8 cellular contexts compared by ENCODE assay signal in the genomic region with DNA sequence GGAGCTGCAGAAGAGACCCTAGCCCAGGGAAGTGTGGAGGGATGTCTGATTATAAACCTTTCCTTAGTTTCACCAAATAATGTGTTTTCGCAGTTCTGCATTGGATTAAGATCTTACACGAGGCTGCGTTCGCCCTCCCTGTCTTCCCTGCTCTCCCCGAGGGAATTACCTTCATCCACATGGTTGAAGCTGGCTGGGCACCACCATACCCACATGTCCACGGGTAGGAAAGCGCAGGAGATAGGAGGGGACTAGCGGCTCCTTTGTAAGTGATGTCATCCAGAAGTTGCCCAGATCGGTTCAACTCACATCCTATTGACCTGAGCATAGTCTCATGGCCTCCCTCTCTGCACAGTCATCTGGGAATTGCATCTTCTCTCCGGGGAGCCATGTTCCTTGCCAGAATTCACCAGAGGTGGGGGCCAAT. TPM values are rescaled to one million over a fixed set of nuclear protein-coding genes. Genes with fewer than 3 reads are reported as not detected.
DNase-seq lines count a peak whose midpoint lies in the region; ATAC-seq and TF ChIP-seq lines count a peak whose summit lies in the region.

No MANE protein-coding gene starts in this region.

- TF ChIP-seq POLR2A in upper lobe of left lung (IDR thresholded peaks at IDR 0.05) = no peak

- no TSS peak for BruUV-seq in Calu3 (replicated peaks; lab: Mats Ljungman, UMichigan)

- TF ChIP-seq EP300 in upper lobe of left lung (IDR thresholded peaks at IDR 0.05) = no peak

- H3K27me3 ChIP-seq in SJCRH30 (no peaks in the 10 kb centered on the region), upper lobe of left lung (no peaks in the 10 kb centered on the region)

- H3K36me3 Mint-ChIP-seq in Calu3 (ENCODE audit: insufficient read depth, unreplicated experiment) = peaks cover 36% of the 10 kb centered on the region
- H3K36me3 Mint-ChIP-seq in memory B cell = no peaks in the 10 kb centered on the region

- H3K36me3 ChIP-seq in SJCRH30 (peaks cover 20% of the 10 kb centered on the region), upper lobe of left lung (no peaks in the 10 kb centered on the region)

- CTCF ChIA-PET in Calu3 (lab: Charles Lee) = no interaction called here

- H3K4me1 Mint-ChIP-seq in Calu3 (ENCODE audit: low read depth, unreplicated experiment) (peaks cover 23% of the 10 kb centered on the region), memory B cell (peaks cover 22% of the 10 kb centered on the region)

- no peak for ATAC-seq in memory B cell (ENCODE audit: low read depth)
- ATAC-seq in upper lobe of left lung (ENCODE audit: low FRiP score in 2 of 2) = no peak

- H3K4me3 Mint-ChIP-seq in Calu3 (ENCODE audit: low read depth, unreplicated experiment) = peak overlapping the region; percentile 80
- H3K4me3 Mint-ChIP-seq in memory B cell = peak overlapping the region; percentile 97

- H3K9me3 Mint-ChIP-seq in Calu3 (ENCODE audit: low read depth, unreplicated experiment) (no peaks in the 10 kb centered on the region), memory B cell (no peaks in the 10 kb centered on the region)

- intact Hi-C loops in Calu3 (cut with micrococcal nuclease; ENCODE audit: unreplicated experiment) = loop anchor here (10.0 kb wide), 1 partner anchor 102 kb away; the partner anchor contains the start of gene CHCHD5

- H3K27ac ChIP-seq in SJCRH30 = peak overlapping the region; percentile 59
- peak overlapping the region; percentile 83 to 93 (median 90) for H3K27ac ChIP-seq in upper lobe of left lung

- no peaks in the 10 kb centered on the region for H3K9me3 ChIP-seq in SJCRH30 (replicated peaks)
- H3K9me3 ChIP-seq in upper lobe of left lung = no peaks in the 10 kb centered on the region

- TF ChIP-seq CTCF in Calu3 (IDR thresholded peaks at IDR 0.05; ENCODE audit: unreplicated experiment) (no peak), upper lobe of left lung (IDR thresholded peaks at IDR 0.05) (no peak)

- H3K27ac Mint-ChIP-seq in Calu3 (ENCODE audit: unreplicated experiment) (peak overlapping the region; percentile 15), memory B cell (no peak overlapping the region)

- H3K4me3 ChIP-seq in SJCRH30 = peak overlapping the region; percentile 96
- peak overlapping the region; percentile 81 to 92 (median 88) for H3K4me3 ChIP-seq in upper lobe of left lung

- DNase-seq in Calu3 (peak; percentile 7), HS-5 (ENCODE audit: low read depth) (peak; percentile 55), SJCRH30 (peak; percentile 52 to 63), dedifferentiated amniotic fluid mesenchymal stem cell (ENCODE audit: extremely low spot score) (peak; percentile 35), memory B cell (ENCODE audit: low spot score in 2 of 2) (no peak), upper lobe of left lung (no peak), mesenteric fat pad (ENCODE audit: low spot score) (no peak)
- DNase-seq in activated effector memory CD4-positive, alpha-beta T cell treated with anti-CD3 and anti-CD28 coated beads, Interleukin-2, amount 50 U/mL, for 16 hours = no peak

- 10 to 13% methylated on average over 9 to 10 of the region's 10 CpGs for WGBS in upper lobe of left lung, 2 donors

- H3K4me1 ChIP-seq in SJCRH30 (peaks cover 9% of the 10 kb centered on the region; the same call in 1 of the 2 replicates), upper lobe of left lung (peaks cover 22 to 48% (median 30%) of the 10 kb centered on the region in 4 donors)

- H3K27me3 Mint-ChIP-seq in Calu3 (ENCODE audit: unreplicated experiment) (no peaks in the 10 kb centered on the region), memory B cell (no peaks in the 10 kb centered on the region)

RNA-seq across cellular contexts. Expression of gene TTL, which starts 1.1 kb away (rescaled TPM):
- 28.3 and 31.8 TPM in 2 replicates for total RNA-seq in Calu3 (2022)
- total RNA-seq in SJCRH30 (2014; rRNA removed; shearing (Covaris generic)) = 78.4 and 81.6 TPM in 2 replicates
- total RNA-seq in upper lobe of left lung = 10 to 100 TPM; 11.5 to 45.4 (median 27.8) TPM
- 40.0 TPM for total RNA-seq in mesenteric fat pad

RNA-seq across cellular contexts. Expression of gene RGPD8, which starts 49.6 kb away (rescaled TPM):
- total RNA-seq in Calu3 (2022) (2.3 and 2.4 TPM in 2 replicates), upper lobe of left lung (10 to 100 TPM in 5 of 6 donors, 1 to 10 TPM in 1; 9.2 to 59.7 (median 20.4) TPM), mesenteric fat pad (21.6 TPM)
- 2.9 and 5.5 TPM in 2 replicates for total RNA-seq in SJCRH30 (2014; rRNA removed; shearing (Covaris generic))

RNA-seq across cellular contexts. Expression of gene POLR1B, which starts 59.2 kb away (rescaled TPM):
- total RNA-seq in Calu3 (2022) = 36.4 and 36.9 TPM in 2 replicates
- total RNA-seq in SJCRH30 (2014; rRNA removed; shearing (Covaris generic)) = 30.3 and 37.5 TPM in 2 replicates
- total RNA-seq in upper lobe of left lung = 10 to 100 TPM in 5 of 6 donors, 1 to 10 TPM in 1; 6.7 to 22.5 (median 14.6) TPM
- 20.3 TPM for total RNA-seq in mesenteric fat pad

Comparison
In these comparisons a context has a peak if more than half of its experiments do, and no peak if none do; other contexts are left out.
1. DNase-seq: peak in Calu3 (single experiment), HS-5 (single experiment), SJCRH30 (2 of 2) and dedifferentiated amniotic fluid mesenchymal stem cell (single experiment); none in memory B cell (0 of 2), upper lobe of left lung (0 of 2), activated effector memory CD4-positive, alpha-beta T cell treated with anti-CD3 and anti-CD28 coated beads, Interleukin-2, amount 50 U/mL, for 16 hours (single experiment) and mesenteric fat pad (single experiment).